ENCODE assay signal across 14 cellular contexts in the genomic region with DNA sequence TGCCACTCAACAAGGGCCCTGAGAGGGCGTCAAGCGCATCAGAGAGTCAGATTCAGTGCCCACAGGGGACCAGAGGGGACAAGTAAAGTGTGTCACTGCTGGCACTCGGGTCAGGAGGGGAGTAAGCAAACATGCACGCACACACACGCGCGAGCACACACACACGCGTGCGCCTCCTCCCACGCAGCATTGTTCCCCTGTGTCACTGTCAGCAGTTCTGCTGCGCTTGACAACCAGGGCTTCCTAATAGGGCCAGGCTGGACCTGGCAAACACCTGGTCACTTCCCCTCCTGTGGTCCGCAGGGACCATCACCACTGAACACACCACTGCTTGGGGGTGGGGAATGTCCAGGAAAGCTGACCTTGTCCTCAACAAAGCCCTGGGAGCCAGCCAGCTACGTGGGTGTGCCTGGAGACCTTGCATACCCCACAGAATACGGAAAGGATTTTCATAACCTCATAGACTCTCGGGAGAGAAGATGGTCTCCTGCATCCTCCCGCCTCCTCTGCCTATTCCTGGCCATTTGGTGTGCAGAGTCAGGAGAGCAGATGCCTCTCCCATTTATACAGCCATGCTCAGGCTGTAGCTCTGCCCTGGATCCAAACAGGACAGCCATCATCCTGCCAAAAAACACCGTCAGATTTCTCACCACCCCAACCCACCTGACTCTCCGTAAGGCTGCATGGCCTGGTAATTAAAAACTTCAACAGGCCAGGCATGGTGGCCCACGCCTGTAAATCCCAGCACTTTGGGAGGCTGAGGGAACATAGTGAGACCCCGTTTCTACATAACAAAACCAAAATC.
A peak's percentile ranks its signal among the peaks of the same experiment; 100 is the strongest.
DNase-seq lines count a peak whose midpoint lies in the region; ATAC-seq and TF ChIP-seq lines count a peak whose summit lies in the region.
"Had no signal": no experiment of that assay in that cellular context is flagged by ENCODE, and none has a peak within 500 bp of the region (broad histone marks: within the 10 kb centered on the region; RNA-seq: fewer than 3 reads in every experiment).

No MANE protein-coding gene starts in this region.

- no peaks in the 10 kb centered on the region for H3K9me3 Mint-ChIP-seq in activated CD4-positive, alpha-beta memory T cell treated with anti-CD3 and anti-CD28 coated beads, Interleukin-2, amount 10 ng/mL, durations not matched to agents 7 days and 5 days
- H3K9me3 Mint-ChIP-seq: activated CD4-positive, alpha-beta T cell treated with anti-CD3 and anti-CD28 coated beads, Interleukin-2, amount 10 ng/mL, durations not matched to agents 24 days and 14 days; activated naive CD8-positive, alpha-beta T cell treated with anti-CD3 and anti-CD28 coated beads, Interleukin-2, amount 10 ng/mL, durations not matched to agents 7 days and 5 days; IgD-negative memory B cell had no signal

- H3K27me3 ChIP-seq in WERI-Rb-1 (ENCODE audit: insufficient read depth, low read depth, severe bottlenecking), result no peaks in the 10 kb centered on the region

- H3K27me3 Mint-ChIP-seq in activated CD4-positive, alpha-beta memory T cell treated with anti-CD3 and anti-CD28 coated beads, Interleukin-2, amount 10 ng/mL, durations not matched to agents 7 days and 5 days, result no peaks in the 10 kb centered on the region
- H3K27me3 Mint-ChIP-seq: activated CD4-positive, alpha-beta T cell treated with anti-CD3 and anti-CD28 coated beads, Interleukin-2, amount 10 ng/mL, durations not matched to agents 24 days and 14 days; activated naive CD8-positive, alpha-beta T cell treated with anti-CD3 and anti-CD28 coated beads, Interleukin-2, amount 10 ng/mL, durations not matched to agents 7 days and 5 days; IgD-negative memory B cell had no signal

- no peak overlapping the region for H3K27ac Mint-ChIP-seq in activated CD4-positive, alpha-beta memory T cell treated with anti-CD3 and anti-CD28 coated beads, Interleukin-2, amount 10 ng/mL, durations not matched to agents 7 days and 5 days
- H3K27ac Mint-ChIP-seq: activated CD4-positive, alpha-beta T cell treated with anti-CD3 and anti-CD28 coated beads, Interleukin-2, amount 10 ng/mL, durations not matched to agents 24 days and 14 days had no signal

- intact Hi-C loops in left cardiac atrium (cut with DNase I) (no loop called here), sciatic nerve (cut with DNase I) (loop anchor here (10.0 kb wide), 1 partner anchor 52 kb away; no protein-coding TSS in a partner anchor)

- no peak overlapping the region for H3K4me3 Mint-ChIP-seq in activated CD4-positive, alpha-beta memory T cell treated with anti-CD3 and anti-CD28 coated beads, Interleukin-2, amount 10 ng/mL, durations not matched to agents 7 days and 5 days
- H3K4me3 Mint-ChIP-seq: activated CD4-positive, alpha-beta T cell treated with anti-CD3 and anti-CD28 coated beads, Interleukin-2, amount 10 ng/mL, durations not matched to agents 24 days and 14 days; activated naive CD8-positive, alpha-beta T cell treated with anti-CD3 and anti-CD28 coated beads, Interleukin-2, amount 10 ng/mL, durations not matched to agents 7 days and 5 days; IgD-negative memory B cell had no signal

- CTCF ChIA-PET in activated CD4-positive, alpha-beta memory T cell treated with anti-CD3 and anti-CD28 coated beads, Interleukin-2, amount 10 ng/mL, durations not matched to agents 7 days and 5 days (lab: Charles Lee), result no interaction called here

- no peak for TF ChIP-seq CTCF in WERI-Rb-1 (IDR thresholded peaks at IDR 0.05; ENCODE audit: low read depth, low read length)

- peak in 1 of 2 donors; percentile 12 for ATAC-seq in left cardiac atrium
- peak; percentile 28 for ATAC-seq in sciatic nerve
- ATAC-seq in GM21529 (IDR thresholded peaks at IDR 0.05; ENCODE audit: unreplicated experiment), result no peak
- no peak for ATAC-seq in GM18870 (IDR thresholded peaks at IDR 0.05; ENCODE audit: unreplicated experiment)

- no peak overlapping the region for H3K4me3 ChIP-seq in WERI-Rb-1 (ENCODE audit: low read depth, low read length)
- H3K4me3 ChIP-seq: SK-N-MC had no signal

- POLR2A ChIA-PET in activated CD4-positive, alpha-beta memory T cell treated with anti-CD3 and anti-CD28 coated beads, Interleukin-2, amount 10 ng/mL, durations not matched to agents 7 days and 5 days (lab: Charles Lee), result no interaction called here

- H3K9me3 ChIP-seq in WERI-Rb-1 (ENCODE audit: severe bottlenecking), result no peaks in the 10 kb centered on the region

- peak overlapping the region; percentile 100 for H3K27ac ChIP-seq in WERI-Rb-1
- H3K27ac ChIP-seq: SK-N-MC had no signal

- peaks cover 60% of the 10 kb centered on the region for H3K36me3 ChIP-seq in WERI-Rb-1

- no peaks in the 10 kb centered on the region for H3K36me3 Mint-ChIP-seq in activated CD4-positive, alpha-beta memory T cell treated with anti-CD3 and anti-CD28 coated beads, Interleukin-2, amount 10 ng/mL, durations not matched to agents 7 days and 5 days (ENCODE audit: low read depth)
- H3K36me3 Mint-ChIP-seq: IgD-negative memory B cell had no signal

- peaks cover 1% of the 10 kb centered on the region for H3K4me1 Mint-ChIP-seq in activated CD4-positive, alpha-beta memory T cell treated with anti-CD3 and anti-CD28 coated beads, Interleukin-2, amount 10 ng/mL, durations not matched to agents 7 days and 5 days

- peak; percentile 91 for DNase-seq in G401 (ENCODE audit: low spot score)
- no peak for DNase-seq in WERI-Rb-1
- peak; percentile 47 for DNase-seq in left cardiac atrium
- DNase-seq in sciatic nerve (ENCODE audit: low spot score), result no peak
- DNase-seq in activated effector memory CD4-positive, alpha-beta T cell treated with Interleukin-2 at 50 U/mL for 16 hours, result no peak
- DNase-seq in activated CD4-positive, alpha-beta memory T cell treated with anti-CD3 and anti-CD28 coated beads, Interleukin-2, amount 10 ng/mL, durations not matched to agents 7 days and 5 days, result no peak
- DNase-seq: activated CD4-positive, alpha-beta T cell treated with anti-CD3 and anti-CD28 coated beads, Interleukin-2, amount 10 ng/mL, durations not matched to agents 24 days and 14 days; activated naive CD8-positive, alpha-beta T cell treated with anti-CD3 and anti-CD28 coated beads, Interleukin-2, amount 10 ng/mL, durations not matched to agents 7 days and 5 days; COR-L47; NCI-H345 had no signal

- in situ Hi-C loops in G401 (cut with HindIII; ENCODE audit: low sequenced_read_pairs), result no loop called here

Comparison
In these comparisons a context has a peak if more than half of its experiments do, and no peak if none do; other contexts are left out.
1. DNase-seq: peak in G401 (single experiment) and left cardiac atrium (single experiment); none in WERI-Rb-1 (single experiment), sciatic nerve (single experiment), activated effector memory CD4-positive, alpha-beta T cell treated with Interleukin-2 at 50 U/mL for 16 hours (single experiment) and activated CD4-positive, alpha-beta memory T cell treated with anti-CD3 and anti-CD28 coated beads, Interleukin-2, amount 10 ng/mL, durations not matched to agents 7 days and 5 days (single experiment).